ENCODE assay signal across 14 cellular contexts in genomic region chr2:181218271-181218935, GRCh38.
"Had no signal": no experiment of that assay in that cellular context is flagged by ENCODE, and none has a peak within 500 bp of the region (broad histone marks: within the 10 kb centered on the region; RNA-seq: fewer than 3 reads in every experiment).

No MANE protein-coding gene starts in this region.

- H3K27me3 ChIP-seq: cardiac muscle cell, esophagus muscularis mucosa, left lung, stomach, upper lobe of right lung had no signal

- ATAC-seq: left lung, natural killer cell, sciatic nerve, upper lobe of right lung had no signal

- H3K4me3 Mint-ChIP-seq: activated CD4-positive, alpha-beta memory T cell treated with anti-CD3 and anti-CD28 coated beads for 36 hours; activated naive CD4-positive, alpha-beta T cell treated with anti-CD3 and anti-CD28 coated beads, Interleukin-2, amount 10 ng/mL, durations not matched to agents 7 days and 5 days; activated T-cell treated with anti-CD3 and anti-CD28 coated beads, Interleukin-2, amount 50 U/mL, for 24 hours; natural killer cell had no signal

- H3K4me1 ChIP-seq: esophagus muscularis mucosa, left lung, stomach, upper lobe of right lung had no signal

- H3K36me3 ChIP-seq: cardiac muscle cell, esophagus muscularis mucosa, left lung, stomach, thoracic aorta, upper lobe of right lung had no signal

- DNase-seq: activated CD4-positive, alpha-beta memory T cell treated with anti-CD3 and anti-CD28 coated beads for 36 hours; activated naive CD4-positive, alpha-beta T cell treated with anti-CD3 and anti-CD28 coated beads, Interleukin-2, amount 10 ng/mL, durations not matched to agents 7 days and 5 days; activated T-cell treated with anti-CD3 and anti-CD28 coated beads, Interleukin-2, amount 50 U/mL, for 24 hours; hippocampal formation; kidney; left lung; natural killer cell; stomach; upper lobe of right lung had no signal

- H3K27ac ChIP-seq: cardiac muscle cell, esophagus muscularis mucosa, left lung, stomach, thoracic aorta, upper lobe of right lung, VCaP had no signal

- H3K9me3 ChIP-seq: esophagus muscularis mucosa, left lung, stomach, thoracic aorta, upper lobe of right lung had no signal

- H3K27me3 Mint-ChIP-seq: activated CD4-positive, alpha-beta memory T cell treated with anti-CD3 and anti-CD28 coated beads for 36 hours; activated naive CD4-positive, alpha-beta T cell treated with anti-CD3 and anti-CD28 coated beads, Interleukin-2, amount 10 ng/mL, durations not matched to agents 7 days and 5 days; activated T-cell treated with anti-CD3 and anti-CD28 coated beads, Interleukin-2, amount 50 U/mL, for 24 hours had no signal

- H3K4me3 ChIP-seq: cardiac muscle cell, esophagus muscularis mucosa, left lung, stomach, thoracic aorta, upper lobe of right lung had no signal

- H3K27ac Mint-ChIP-seq: activated CD4-positive, alpha-beta memory T cell treated with anti-CD3 and anti-CD28 coated beads for 36 hours; activated naive CD4-positive, alpha-beta T cell treated with anti-CD3 and anti-CD28 coated beads, Interleukin-2, amount 10 ng/mL, durations not matched to agents 7 days and 5 days; activated T-cell treated with anti-CD3 and anti-CD28 coated beads, Interleukin-2, amount 50 U/mL, for 24 hours had no signal
